ENCODE assay signal across 28 cellular contexts in genomic region chr4:8554555-8555100, GRCh38. TPM values are rescaled to one million over a fixed set of nuclear protein-coding genes. Genes with fewer than 3 reads are reported as not detected.
"Had no signal": no experiment of that assay in that cellular context is flagged by ENCODE, and none has a peak within 500 bp of the region (broad histone marks: within the 10 kb centered on the region; RNA-seq: fewer than 3 reads in every experiment).

No MANE protein-coding gene starts in this region.

- H3K27ac ChIP-seq: body of pancreas, cardiac muscle cell, coronary artery, dorsolateral prefrontal cortex, gastrocnemius medialis, left ventricle myocardium inferior, neural progenitor cell, right lobe of liver, skin epidermis, thoracic aorta had no signal

- H3K36me3 ChIP-seq: cardiac muscle cell, gastrocnemius medialis, left ventricle myocardium inferior, neural progenitor cell, right lobe of liver, thoracic aorta had no signal

- DNase-seq: activated CD4-positive, alpha-beta T cell treated with anti-CD3 and anti-CD28 coated beads for 36 hours; activated CD4-positive, CD25-positive, alpha-beta regulatory T cell; activated CD8-positive, alpha-beta memory T cell treated with anti-CD3 and anti-CD28 coated beads, Interleukin-2, amount 10 ng/mL, durations not matched to agents 7 days and 5 days; activated CD8-positive, alpha-beta T cell treated with anti-CD3 and anti-CD28 coated beads, Interleukin-2, amount 10 ng/mL, durations not matched to agents 7 days and 5 days; activated effector memory CD4-positive, alpha-beta T cell treated with Interleukin-2 at 50 U/mL for 16 hours; activated naive CD4-positive, alpha-beta T cell treated with Interleukin-2 at 50 U/mL for 16 hours; activated T-cell treated with anti-CD3 and anti-CD28 coated beads for 4 hours; anterior cingulate cortex; body of pancreas; effector memory CD4-positive, alpha-beta T cell; erythroblast; gastrocnemius medialis; glutamatergic neuron; left ventricle myocardium inferior; mammary epithelial cell; midbrain; naive thymus-derived CD4-positive, alpha-beta T cell; right lobe of liver; stimulated activated CD4-positive, alpha-beta T cell treated with anti-CD3 and anti-CD28 coated beads, Interleukin-4, amount 100 ng/mL, for 24 hours; T-helper 1 cell had no signal

- FAIRE-seq: islet of Langerhans had no signal

- H3K9me3 ChIP-seq: body of pancreas, gastrocnemius medialis, right lobe of liver, thoracic aorta had no signal

- H3K4me3 ChIP-seq: body of pancreas, cardiac muscle cell, coronary artery, dorsolateral prefrontal cortex, gastrocnemius medialis, left ventricle myocardium inferior, neural progenitor cell, right lobe of liver, skin epidermis, thoracic aorta had no signal

- H3K4me1 ChIP-seq: body of pancreas, gastrocnemius medialis, left ventricle myocardium inferior, right lobe of liver had no signal

- H3K27me3 ChIP-seq: body of pancreas, cardiac muscle cell, neural progenitor cell, right lobe of liver had no signal

RNA-seq across cellular contexts. Expression of gene GPR78, which starts 25.6 kb away (rescaled TPM):
- total RNA-seq: activated CD4-positive, alpha-beta T cell treated with anti-CD3 and anti-CD28 coated beads for 36 hours; activated CD8-positive, alpha-beta memory T cell treated with anti-CD3 and anti-CD28 coated beads, Interleukin-2, amount 10 ng/mL, durations not matched to agents 7 days and 5 days; activated CD8-positive, alpha-beta T cell treated with anti-CD3 and anti-CD28 coated beads, Interleukin-2, amount 10 ng/mL, durations not matched to agents 7 days and 5 days; body of pancreas; gastrocnemius medialis; left ventricle myocardium inferior; mammary epithelial cell; naive thymus-derived CD4-positive, alpha-beta T cell; right lobe of liver; subcutaneous adipose tissue; thoracic aorta had no signal
- polyA plus RNA-seq: mammary epithelial cell; naive thymus-derived CD4-positive, alpha-beta T cell had no signal

RNA-seq across cellular contexts. Expression of gene CPZ, which starts 37.9 kb away (rescaled TPM):
- total RNA-seq: activated CD4-positive, alpha-beta T cell treated with anti-CD3 and anti-CD28 coated beads for 36 hours; activated CD8-positive, alpha-beta memory T cell treated with anti-CD3 and anti-CD28 coated beads, Interleukin-2, amount 10 ng/mL, durations not matched to agents 7 days and 5 days; gastrocnemius medialis; mammary epithelial cell; naive thymus-derived CD4-positive, alpha-beta T cell had no signal
- polyA plus RNA-seq: mammary epithelial cell; naive thymus-derived CD4-positive, alpha-beta T cell had no signal
